8 cellular contexts compared by ENCODE assay signal in the genomic region with DNA sequence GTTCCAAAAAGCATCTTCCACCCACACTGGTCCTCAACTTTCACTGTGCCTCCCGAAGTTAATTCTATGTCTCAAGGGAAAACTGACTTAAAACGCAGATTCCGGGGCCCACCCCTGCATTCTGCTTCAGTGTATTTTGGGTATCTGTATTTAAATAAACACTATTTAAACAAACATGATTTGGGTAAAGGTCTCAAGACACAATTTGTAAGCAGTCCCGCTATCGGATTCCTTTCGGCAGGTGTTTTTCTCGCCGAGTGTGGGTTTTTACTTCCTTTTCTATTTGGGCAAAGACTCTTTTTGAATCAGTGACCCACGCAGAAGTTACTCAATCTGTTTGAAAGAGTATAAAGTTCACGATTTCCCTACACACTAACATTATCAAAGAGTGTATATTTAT. TPM values are rescaled to one million over a fixed set of nuclear protein-coding genes. Genes with fewer than 3 reads are reported as not detected.
A peak's percentile ranks its signal among the peaks of the same experiment; 100 is the strongest.
DNase-seq lines count a peak whose midpoint lies in the region; ATAC-seq and TF ChIP-seq lines count a peak whose summit lies in the region.

No MANE protein-coding gene starts in this region.

- H3K27ac ChIP-seq in tibial nerve = peak overlapping the region; percentile 74 to 95 (median 90)

- H3K27me3 Mint-ChIP-seq in activated T-cell treated with anti-CD3 and anti-CD28 coated beads, Interleukin-2, amount 50 U/mL, for 4 hours (ENCODE audit: low read depth) = no peaks in the 10 kb centered on the region
- peaks cover 2% of the 10 kb centered on the region for H3K27me3 Mint-ChIP-seq in activated T-helper 2 cell treated with anti-CD3 and anti-CD28 coated beads, Interferon-gamma antibody, Interleukin-2, Interleukin-4, amounts not matched to agents 10 μg/mL and 5 μg/mL and 100 μg/mL, durations not matched to agents 14 hours and 24 hours and 36 hours (ENCODE audit: low read depth)

- no peak for TF ChIP-seq POLR2A in tibial nerve (IDR thresholded peaks at IDR 0.05)

- peaks cover 19% of the 10 kb centered on the region for H3K36me3 Mint-ChIP-seq in activated T-cell treated with anti-CD3 and anti-CD28 coated beads, Interleukin-2, amount 50 U/mL, for 4 hours (ENCODE audit: insufficient read depth)
- H3K36me3 Mint-ChIP-seq in activated T-helper 2 cell treated with anti-CD3 and anti-CD28 coated beads, Interferon-gamma antibody, Interleukin-2, Interleukin-4, amounts not matched to agents 10 μg/mL and 5 μg/mL and 100 μg/mL, durations not matched to agents 14 hours and 24 hours and 36 hours (ENCODE audit: low read depth) = peaks cover 39% of the 10 kb centered on the region

- no peak for TF ChIP-seq EP300 in tibial nerve (IDR thresholded peaks at IDR 0.05)

- intact Hi-C loops in activated T-helper 2 cell treated with anti-CD3 and anti-CD28 coated beads, Interferon-gamma antibody, Interleukin-2, Interleukin-4, amounts not matched to agents 10 μg/mL and 5 μg/mL and 100 μg/mL, durations not matched to agents 14 hours and 24 hours and 36 hours (cut with micrococcal nuclease) = loop anchor here (10.0 kb wide), 3 partner anchors 218 to 688 kb away; a partner anchor contains a TSS

- peaks cover 48% of the 10 kb centered on the region for H3K4me1 Mint-ChIP-seq in activated T-cell treated with anti-CD3 and anti-CD28 coated beads, Interleukin-2, amount 50 U/mL, for 4 hours (ENCODE audit: low read depth)
- peaks cover 41% of the 10 kb centered on the region for H3K4me1 Mint-ChIP-seq in activated T-helper 2 cell treated with anti-CD3 and anti-CD28 coated beads, Interferon-gamma antibody, Interleukin-2, Interleukin-4, amounts not matched to agents 10 μg/mL and 5 μg/mL and 100 μg/mL, durations not matched to agents 14 hours and 24 hours and 36 hours (ENCODE audit: low read depth)

- no peak for ATAC-seq in activated T-cell treated with anti-CD3 and anti-CD28 coated beads, Interleukin-2, amount 50 U/mL, for 4 hours
- ATAC-seq in GM18867 (IDR thresholded peaks at IDR 0.05; ENCODE audit: unreplicated experiment) = no peak

- H3K4me3 ChIP-seq in tibial nerve = peak overlapping the region in 3 of 4 donors; percentile 66 to 82 (median 77)

- peak overlapping the region; percentile 97 for H3K4me3 Mint-ChIP-seq in activated T-cell treated with anti-CD3 and anti-CD28 coated beads, Interleukin-2, amount 50 U/mL, for 4 hours
- peak overlapping the region; percentile 98 for H3K4me3 Mint-ChIP-seq in activated T-helper 2 cell treated with anti-CD3 and anti-CD28 coated beads, Interferon-gamma antibody, Interleukin-2, Interleukin-4, amounts not matched to agents 10 μg/mL and 5 μg/mL and 100 μg/mL, durations not matched to agents 14 hours and 24 hours and 36 hours (ENCODE audit: low read depth)

- WGBS in tibial nerve, 2 donors = 27 to 32% methylated on average over 10 of the region's 10 CpGs

- no peaks in the 10 kb centered on the region for H3K9me3 ChIP-seq in tibial nerve

- no peak for TF ChIP-seq CTCF in tibial nerve (IDR thresholded peaks at IDR 0.05)

- H3K27ac Mint-ChIP-seq in activated T-helper 2 cell treated with anti-CD3 and anti-CD28 coated beads, Interferon-gamma antibody, Interleukin-2, Interleukin-4, amounts not matched to agents 10 μg/mL and 5 μg/mL and 100 μg/mL, durations not matched to agents 14 hours and 24 hours and 36 hours = peak overlapping the region; percentile 93

- no peak for DNase-seq in activated T-cell treated with anti-CD3 and anti-CD28 coated beads, Interleukin-2, amount 50 U/mL, for 4 hours
- DNase-seq in activated T-cell treated with anti-CD3 and anti-CD28 coated beads, Interleukin-2, amount 50 U/mL, for 1 hour = no peak
- DNase-seq in activated T-helper 2 cell treated with anti-CD3 and anti-CD28 coated beads, Interferon-gamma antibody, Interleukin-2, Interleukin-4, amounts not matched to agents 10 μg/mL and 5 μg/mL and 100 μg/mL, durations not matched to agents 14 hours and 24 hours and 36 hours (ENCODE audit: low spot score) = no peak
- DNase-seq in kidney tubule cell (ENCODE audit: low spot score) (peak; percentile 6), tibial nerve (ENCODE audit: low spot score in 2 of 2) (no peak), NCI-H2196 treated with DMSO at 0.1 percent for 48 hours (lab: John Stamatoyannopoulos, UW; ENCODE audit: unreplicated experiment) (no peak)
- DNase-seq in stimulated activated CD4-positive, alpha-beta T cell treated with anti-CD3 and anti-CD28 coated beads, Interleukin-4, amount 100 ng/mL, for 24 hours = no peak

- peaks cover 0 to 56% (median 20%) of the 10 kb centered on the region in 4 donors for H3K4me1 ChIP-seq in tibial nerve

- H3K36me3 ChIP-seq in tibial nerve = no peaks in the 10 kb centered on the region

- no peaks in the 10 kb centered on the region for H3K9me3 Mint-ChIP-seq in activated T-cell treated with anti-CD3 and anti-CD28 coated beads, Interleukin-2, amount 50 U/mL, for 4 hours
- H3K9me3 Mint-ChIP-seq in activated T-helper 2 cell treated with anti-CD3 and anti-CD28 coated beads, Interferon-gamma antibody, Interleukin-2, Interleukin-4, amounts not matched to agents 10 μg/mL and 5 μg/mL and 100 μg/mL, durations not matched to agents 14 hours and 24 hours and 36 hours = no peaks in the 10 kb centered on the region

- no peaks in the 10 kb centered on the region for H3K27me3 ChIP-seq in tibial nerve

RNA-seq across cellular contexts. Expression of gene PDIA4, which starts 1.2 kb away (rescaled TPM):
- 100 to 1,000 TPM; 124 to 134 (median 131) TPM for total RNA-seq in activated T-cell treated with anti-CD3 and anti-CD28 coated beads, Interleukin-2, amount 50 U/mL, for 4 hours
- total RNA-seq in activated T-helper 2 cell treated with anti-CD3 and anti-CD28 coated beads, Interferon-gamma antibody, Interleukin-2, Interleukin-4, amounts not matched to agents 10 μg/mL and 5 μg/mL and 100 μg/mL, durations not matched to agents 14 hours and 24 hours and 36 hours = 155 and 159 TPM in 2 replicates
- total RNA-seq in tibial nerve = 100 to 1,000 TPM in 1 of 4 donors, 10 to 100 TPM in 3; 40.4 to 124 (median 45.2) TPM
